ENCODE assay signal across 19 cellular contexts in the genomic region with DNA sequence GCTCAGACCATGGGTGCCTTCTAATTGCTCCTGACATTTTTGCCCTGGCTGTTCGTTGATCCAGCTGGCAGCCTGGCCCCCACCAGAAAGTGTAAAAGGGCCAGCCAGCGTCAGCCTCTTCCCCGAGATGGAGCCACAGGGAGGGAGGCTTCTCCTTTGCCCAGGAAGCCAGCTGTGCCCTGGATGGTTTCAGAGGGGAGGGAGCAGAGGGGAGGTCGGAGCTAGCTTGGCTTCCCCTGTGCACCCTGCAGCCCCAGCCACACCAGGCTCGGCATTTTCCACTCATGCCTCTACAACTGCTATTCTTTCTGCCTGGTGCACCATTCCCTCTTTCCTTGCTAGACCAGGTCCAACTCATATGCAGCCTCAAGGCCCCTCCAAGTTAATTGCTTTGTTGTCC. TPM values are rescaled to one million over a fixed set of nuclear protein-coding genes. Genes with fewer than 3 reads are reported as not detected.
"Had no signal": no experiment of that assay in that cellular context is flagged by ENCODE, and none has a peak within 500 bp of the region (broad histone marks: within the 10 kb centered on the region; RNA-seq: fewer than 3 reads in every experiment).

No MANE protein-coding gene starts in this region.

RNA-seq across cellular contexts. Expression of a gene that starts 56.4 kb away (rescaled TPM):
- total RNA-seq: activated naive CD4-positive, alpha-beta T cell treated with anti-CD3 and anti-CD28 coated beads for 36 hours; activated naive CD4-positive, alpha-beta T cell treated with anti-CD3 and anti-CD28 coated beads, Interleukin-2, amount 50 U/mL, for 72 hours; activated naive CD8-positive, alpha-beta T cell treated with anti-CD3 and anti-CD28 coated beads, Interleukin-2, amount 10 ng/mL, durations not matched to agents 7 days and 5 days; activated T-cell treated with anti-CD3 and anti-CD28 coated beads, Interleukin-2, amount 50 U/mL, for 4 hours; activated T-cell treated with anti-CD3 and anti-CD28 coated beads, Interleukin-2, amount 50 U/mL, for 72 hours; activated T-helper 1 cell treated with anti-CD3 and anti-CD28 coated beads, Interleukin-12 subunit alpha, Interleukin-12 subunit beta, Interleukin-2, Interleukin-4 antibody, amounts not matched to agents 30 ng/mL and 10 ng/mL and 1 ng/mL, durations not matched to agents 14 hours and 24 hours and 36 hours; activated T-helper 17 cell treated with anti-CD3 and anti-CD28 coated beads, Interleukin-2, amount 50 U/mL, for 72 hours; activated T-helper 2 cell treated with anti-CD3 and anti-CD28 coated beads, Interferon-gamma antibody, Interleukin-2, Interleukin-4, amounts not matched to agents 10 μg/mL and 5 μg/mL and 100 μg/mL, durations not matched to agents 14 hours and 24 hours and 36 hours; adrenal gland; aorta; ascending aorta; astrocyte; body of pancreas; breast epithelium; bronchial epithelial cell; cardiac muscle cell; cerebellum; chondrocyte had no signal
- polyA plus RNA-seq: adipose tissue, adrenal gland, aorta, cardiac muscle cell had no signal
